ENCODE assay signal across 21 cellular contexts in the genomic region with DNA sequence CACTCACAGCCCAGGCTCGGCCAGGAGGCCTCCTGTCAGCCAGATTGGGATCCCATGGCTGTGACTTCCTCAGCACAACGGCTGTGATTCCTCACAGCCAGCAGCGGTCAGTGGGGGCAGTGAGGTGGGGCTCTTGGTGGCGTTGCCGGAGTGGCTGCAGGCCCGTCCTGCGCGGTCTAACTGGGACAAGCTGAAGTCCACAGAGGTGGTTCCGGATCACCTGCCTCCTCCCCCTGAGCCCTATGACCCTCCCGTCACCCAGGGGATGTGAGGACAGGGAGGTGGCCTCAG. TPM values are rescaled to one million over a fixed set of nuclear protein-coding genes. Genes with fewer than 3 reads are reported as not detected.
DNase-seq lines count a peak whose midpoint lies in the region; ATAC-seq, FAIRE-seq and TF ChIP-seq lines count a peak whose summit lies in the region.
"Had no signal": no experiment of that assay in that cellular context is flagged by ENCODE, and none has a peak within 500 bp of the region (broad histone marks: within the 10 kb centered on the region; RNA-seq: fewer than 3 reads in every experiment).

No MANE protein-coding gene starts in this region.

- H3K79me2 ChIP-seq in H1 (ENCODE audit: control insufficient read depth in 1 of 2, insufficient read depth in 2 of 2, low read length in 2 of 2) (no peaks in the 10 kb centered on the region), mesendoderm (ENCODE audit: control insufficient read depth, insufficient read depth, low read length) (no peaks in the 10 kb centered on the region)

- no peak for DNase-seq in activated naive CD4-positive, alpha-beta T cell treated with anti-CD3 and anti-CD28 coated beads for 36 hours
- DNase-seq in H1 (ENCODE audit: low read depth in 1 of 2, low spot score in 2 of 2) (no peak), mesendoderm (no peak), tibial nerve (ENCODE audit: low spot score in 2 of 2) (no peak), cerebellum (ENCODE audit: low spot score) (no peak)
- no peak for DNase-seq in activated CD4-positive, CD25-positive, alpha-beta regulatory T cell (lab: John Stamatoyannopoulos, UW)
- DNase-seq: BE2C; CD4-positive, alpha-beta T cell; GOT3; KBM-7; MV-4-11; NCI-H1417; NCI-H1930; NCI-H2171 treated with DMSO at 0.1 percent for 48 hours; NCI-H446 treated with DMSO at 0.1 percent for 48 hours; NK-92 treated with Interleukin-12 subunit alpha and Interleukin-12 subunit beta, amount 100 ng/mL, for 24 hours; OCI-M1; RPMI8226 had no signal

- H3K36me3 ChIP-seq in H1 (ENCODE audit: control insufficient read depth in 2 of 4, insufficient read depth in 4 of 4, low read length in 3 of 4) (no peaks in the 10 kb centered on the region), mesendoderm (ENCODE audit: control insufficient read depth, insufficient read depth, low read length) (no peaks in the 10 kb centered on the region), tibial nerve (no peaks in the 10 kb centered on the region)
- H3K36me3 ChIP-seq: BE2C had no signal

- no peak overlapping the region; the same call in 1 of the 2 replicates for H4K8ac ChIP-seq in H1 (ENCODE audit: extremely low read depth, insufficient read depth, low read length)
- no peak overlapping the region for H4K8ac ChIP-seq in mesendoderm (ENCODE audit: low read depth, low read length)

- H4K5ac ChIP-seq in H1 (ENCODE audit: insufficient read length, low read depth, low read length) = no peak overlapping the region
- no peak overlapping the region for H4K5ac ChIP-seq in mesendoderm (ENCODE audit: low read length)

- no peaks in the 10 kb centered on the region for H3K9me3 ChIP-seq in H1 (ENCODE audit: insufficient read depth in 2 of 2, low read depth in 1 of 2, low read length in 1 of 2)
- H3K9me3 ChIP-seq in tibial nerve = no peaks in the 10 kb centered on the region
- H3K9me3 ChIP-seq: BE2C had no signal

- H3K18ac ChIP-seq in H1 (ENCODE audit: extremely low read depth, low read length) (peak overlapping the region; percentile 75), mesendoderm (ENCODE audit: low read length) (peak overlapping the region; percentile 14)

- H3K56ac ChIP-seq in H1 (replicated peaks; ENCODE audit: insufficient read length, low read depth, low read length) = no peak overlapping the region
- H3K56ac ChIP-seq in mesendoderm (ENCODE audit: low read length) = peak overlapping the region; percentile 73

- POLR2A ChIA-PET in H1 (lab: Charles Lee; ENCODE audit: partially characterized antibody) = interaction anchor here (0.7 to 1.7 kb wide), 2 partner anchors 10 to 14 kb away, joined by 3 to 6 read pairs; no protein-coding TSS in a partner anchor

- peak overlapping the region; percentile 44 for H3K4ac ChIP-seq in H1 (replicated peaks; ENCODE audit: insufficient read length, low read depth, low read length)
- H3K4ac ChIP-seq in mesendoderm (ENCODE audit: low read depth, low read length) = no peak overlapping the region

- H2BK15ac ChIP-seq in H1 (ENCODE audit: low read length) (peak overlapping the region; percentile 31; the same call in 1 of the 2 replicates), mesendoderm (replicated peaks; ENCODE audit: low read depth) (no peak overlapping the region)

- 82% methylated on average over 10 of the region's 10 CpGs; no CpG with 5 or more reads in 1 of the 2 experiments for WGBS in H1 (ENCODE audit: extremely low coverage in 1 of 2, insufficient coverage in 1 of 2, insufficient read length in 1 of 2, insufficient replicate concordance in 2 of 2, low coverage in 1 of 2, low lambda C conversion rate in 2 of 2, missing lambda C conversion rate in 1 of 2), 2 experiments
- no CpG with 5 or more reads among the region's 10 CpGs for WGBS in mesendoderm (ENCODE audit: extremely low coverage, insufficient coverage, low lambda C conversion rate)
- 46 to 66% methylated on average over 10 of the region's 10 CpGs for WGBS in tibial nerve, 2 donors

- no peak overlapping the region for H3K14ac ChIP-seq in H1 (ENCODE audit: insufficient read length)

- no peaks in the 10 kb centered on the region for H3K36me3 Mint-ChIP-seq in activated naive CD4-positive, alpha-beta T cell treated with anti-CD3 and anti-CD28 coated beads, Interleukin-2, amount 50 U/mL, for 24 hours
- no peaks in the 10 kb centered on the region for H3K36me3 Mint-ChIP-seq in activated naive CD4-positive, alpha-beta T cell treated with anti-CD3 and anti-CD28 coated beads for 36 hours (ENCODE audit: low read depth)

- no peak overlapping the region for H2AFZ ChIP-seq in H1 (ENCODE audit: low read length)

- H3K4me1 ChIP-seq in H1 (replicated peaks in 1 of 4; ENCODE audit: control insufficient read depth in 3 of 4, insufficient read depth in 4 of 4, low read length in 3 of 4) (peaks cover under 1 to 32% (median 25%) of the 10 kb centered on the region in 4 experiments), mesendoderm (ENCODE audit: control insufficient read depth, low read depth, low read length) (peaks cover 12% of the 10 kb centered on the region), tibial nerve (peaks cover 0 to 44% (median 2%) of the 10 kb centered on the region in 4 donors)
- H3K4me1 ChIP-seq: BE2C had no signal

- H3K4me3 ChIP-seq in H1 (ENCODE audit: extremely low read depth in 1 of 4, insufficient read depth in 2 of 4, low read depth in 3 of 4, low read length in 4 of 4) (no peak overlapping the region), mesendoderm (ENCODE audit: low read length) (no peak overlapping the region), tibial nerve (no peak overlapping the region)

- no peak for TF ChIP-seq RAD21 in H1 (IDR thresholded peaks at IDR 0.05 in 1 of 2, conservative IDR thresholded peaks at IDR 0.05 in 1 of 2; ENCODE audit: low read depth in 2 of 2, low read length in 2 of 2)

- peak overlapping the region; percentile 86; the same call in 1 of the 2 replicates for H2BK5ac ChIP-seq in H1 (ENCODE audit: low read depth, low read length)
- H2BK5ac ChIP-seq in mesendoderm (ENCODE audit: low read length) = no peak overlapping the region

- H2BK120ac ChIP-seq in H1 (replicated peaks; ENCODE audit: low read depth, low read length) (peak overlapping the region; percentile 96), mesendoderm (ENCODE audit: low read depth, low read length) (no peak overlapping the region)

- CTCF ChIA-PET in activated naive CD4-positive, alpha-beta T cell treated with anti-CD3 and anti-CD28 coated beads for 36 hours (lab: Charles Lee) = interaction anchor here (1.2 kb wide), 1 partner anchor 8 kb away, joined by 3 read pairs; no protein-coding TSS in a partner anchor
- CTCF ChIA-PET in H1 (lab: Charles Lee; ENCODE audit: partially characterized antibody) = interaction anchor here (0.7 to 32.9 kb wide), 5 partner anchors 15 to 128 kb away, joined by 3 to 576 read pairs (median 4); no protein-coding TSS in a partner anchor

- no peak overlapping the region for H3K4me3 Mint-ChIP-seq in activated naive CD4-positive, alpha-beta T cell treated with anti-CD3 and anti-CD28 coated beads, Interleukin-2, amount 50 U/mL, for 24 hours
- no peak overlapping the region for H3K4me3 Mint-ChIP-seq in activated naive CD4-positive, alpha-beta T cell treated with anti-CD3 and anti-CD28 coated beads for 36 hours
- H3K4me3 Mint-ChIP-seq: CD4-positive, alpha-beta T cell had no signal

- TF ChIP-seq POLR2A in H1 (IDR thresholded peaks at IDR 0.05; ENCODE audit: control extremely low read depth in 1 of 2, low read depth in 2 of 2, low read length in 2 of 2) (no peak), tibial nerve (IDR thresholded peaks at IDR 0.05) (no peak)

- H3K4me1 Mint-ChIP-seq in activated naive CD4-positive, alpha-beta T cell treated with anti-CD3 and anti-CD28 coated beads, Interleukin-2, amount 50 U/mL, for 24 hours = peaks cover 4% of the 10 kb centered on the region
- H3K4me1 Mint-ChIP-seq in activated naive CD4-positive, alpha-beta T cell treated with anti-CD3 and anti-CD28 coated beads for 36 hours (ENCODE audit: low read depth) = peaks cover 5% of the 10 kb centered on the region

- H2AK5ac ChIP-seq in H1 (ENCODE audit: low read depth, low read length) = peak overlapping the region; percentile 43; the same call in 1 of the 2 replicates
- H2AK5ac ChIP-seq in mesendoderm (ENCODE audit: low read length) = no peak overlapping the region

- H3K27ac ChIP-seq in H1 (ENCODE audit: low read depth, low read length) (no peak overlapping the region), mesendoderm (ENCODE audit: low read depth, low read length) (no peak overlapping the region), tibial nerve (peak overlapping the region; percentile 42 to 93 (median 56))
- H3K27ac ChIP-seq: 22Rv1 had no signal

- H3K4me2 ChIP-seq in H1 (ENCODE audit: insufficient read depth in 1 of 2, low read depth in 2 of 2, low read length in 2 of 2) (no peak overlapping the region), mesendoderm (ENCODE audit: low read length) (no peak overlapping the region)

- H3K27me3 Mint-ChIP-seq in activated naive CD4-positive, alpha-beta T cell treated with anti-CD3 and anti-CD28 coated beads, Interleukin-2, amount 50 U/mL, for 24 hours = no peaks in the 10 kb centered on the region
- peaks cover 2% of the 10 kb centered on the region for H3K27me3 Mint-ChIP-seq in activated naive CD4-positive, alpha-beta T cell treated with anti-CD3 and anti-CD28 coated beads for 36 hours (ENCODE audit: low read depth)
- H3K27me3 Mint-ChIP-seq: CD4-positive, alpha-beta T cell had no signal

- H3K9ac ChIP-seq in H1 (replicated peaks in 1 of 4; ENCODE audit: extremely low read depth in 1 of 4, low read depth in 3 of 4, low read length in 3 of 4) (peak overlapping the region in 2 of 4 experiments; percentile 17 to 29; a peak in 2 of 7 replicates), mesendoderm (ENCODE audit: low read length) (no peak overlapping the region)

- peak overlapping the region; percentile 90 for H2BK20ac ChIP-seq in H1 (ENCODE audit: low read length)

- TF ChIP-seq CTCF in H1 (IDR thresholded peaks at IDR 0.05; ENCODE audit: control extremely low read depth in 1 of 3, insufficient read depth in 1 of 3, low read depth in 1 of 3, low read length in 3 of 3) (no peak), tibial nerve (IDR thresholded peaks at IDR 0.05) (no peak)

- H2BK12ac ChIP-seq in H1 (ENCODE audit: low read depth, low read length) = peak overlapping the region; percentile 97

- no peak for ATAC-seq in HG03342 (IDR thresholded peaks at IDR 0.05; ENCODE audit: unreplicated experiment)

- no peak for FAIRE-seq in H1 (lab: Jason Lieb, UNC)

- H3K9me3 Mint-ChIP-seq in activated naive CD4-positive, alpha-beta T cell treated with anti-CD3 and anti-CD28 coated beads, Interleukin-2, amount 50 U/mL, for 24 hours = no peaks in the 10 kb centered on the region
- no peaks in the 10 kb centered on the region for H3K9me3 Mint-ChIP-seq in activated naive CD4-positive, alpha-beta T cell treated with anti-CD3 and anti-CD28 coated beads for 36 hours
- H3K9me3 Mint-ChIP-seq: CD4-positive, alpha-beta T cell had no signal

- no peaks in the 10 kb centered on the region for H4K20me1 ChIP-seq in H1 (replicated peaks in 1 of 2; ENCODE audit: control insufficient read depth in 1 of 2, insufficient read depth in 2 of 2, low read length in 2 of 2)

- H3K23ac ChIP-seq in H1 (ENCODE audit: insufficient read length) (no peak overlapping the region), mesendoderm (ENCODE audit: low read length) (no peak overlapping the region)

- 0 out of 7 replicates have a peak, but pooled peaks cover 0 to 2% (median 0%) of the 10 kb centered on the region in 4 experiments for H3K27me3 ChIP-seq in H1 (replicated peaks in 1 of 4; ENCODE audit: control insufficient read depth in 3 of 4, extremely low read depth in 1 of 4, insufficient read depth in 3 of 4, low read length in 3 of 4)
- no peaks in the 10 kb centered on the region for H3K27me3 ChIP-seq in mesendoderm (ENCODE audit: insufficient read depth, low read length, poor library complexity)
- no peaks in the 10 kb centered on the region for H3K27me3 ChIP-seq in tibial nerve
- H3K27me3 ChIP-seq: BE2C had no signal

- peak overlapping the region; percentile 94 for H4K91ac ChIP-seq in H1 (replicated peaks; ENCODE audit: insufficient read length, low read length)

- H3K23me2 ChIP-seq in H1 (ENCODE audit: low read depth, low read length) = peaks cover 2% of the 10 kb centered on the region; the same call in 1 of the 2 replicates

- peak overlapping the region; percentile 57 for H3K27ac Mint-ChIP-seq in activated naive CD4-positive, alpha-beta T cell treated with anti-CD3 and anti-CD28 coated beads, Interleukin-2, amount 50 U/mL, for 24 hours
- H3K27ac Mint-ChIP-seq in activated naive CD4-positive, alpha-beta T cell treated with anti-CD3 and anti-CD28 coated beads for 36 hours = no peak overlapping the region
- H3K27ac Mint-ChIP-seq: CD4-positive, alpha-beta T cell had no signal

- intact Hi-C loops in activated naive CD4-positive, alpha-beta T cell treated with anti-CD3 and anti-CD28 coated beads for 36 hours (cut with micrococcal nuclease) = no loop called here

- TF ChIP-seq EP300 in H1 (IDR thresholded peaks at IDR 0.05; ENCODE audit: borderline replicate concordance in 1 of 2, low read depth in 2 of 2, low read length in 2 of 2) (no peak), tibial nerve (IDR thresholded peaks at IDR 0.05) (no peak)

- H3K79me1 ChIP-seq in H1 (ENCODE audit: low read depth, low read length) (no peaks in the 10 kb centered on the region), mesendoderm (ENCODE audit: low read length) (no peaks in the 10 kb centered on the region)

RNA-seq across cellular contexts. Expression of a gene that starts 34.4 kb away (rescaled TPM):
- total RNA-seq in activated naive CD4-positive, alpha-beta T cell treated with anti-CD3 and anti-CD28 coated beads for 36 hours = 10 to 100 TPM; 10.7 to 12.0 TPM
- 1.6 and 2.3 TPM in 2 replicates for total RNA-seq in H1 (2021; fragmentation: NEBNext Ultra II Directional; extraction: Animal tissue kit (Norgen Biotek cat#: 25700))
- polyA plus RNA-seq in H1 (2011; rRNA removed) = 1.5 and 2.1 TPM in 2 replicates
- 2.5 TPM for polyA plus RNA-seq in H1 (2011; cell fraction: cytosol; rRNA removed)
- 2.5 TPM for polyA plus RNA-seq in H1 (2011; cell fraction: nucleus; rRNA removed)
- 3.8 to 4.3 TPM (median 4.0 TPM) in 4 replicates for polyA plus RNA-seq in H1 (2012, experiment 1 of 2)
- polyA plus RNA-seq in H1 (2012, experiment 2 of 2) = 0.72 TPM
- polyA plus RNA-seq in H1 (2013, experiment 1 of 2) = 1.6 TPM
- 1.2 TPM for polyA plus RNA-seq in H1 (2013, experiment 2 of 2)
- polyA minus RNA-seq in H1 (2011; rRNA and poly(A)+ RNA removed) = 2.0 and 3.0 TPM in 2 replicates
- polyA minus RNA-seq in H1 (2011; cell fraction: cytosol; rRNA and poly(A)+ RNA removed) = 1.8 TPM
- polyA minus RNA-seq in H1 (2011; cell fraction: nucleus; rRNA and poly(A)+ RNA removed) = 3.1 TPM
- 0.98 TPM for polyA plus RNA-seq in mesendoderm (2013, experiment 1 of 2)
- polyA plus RNA-seq in mesendoderm (2013, experiment 2 of 2) = 1.1 TPM
- total RNA-seq in tibial nerve (10 to 100 TPM in 2 of 4 donors, 1 to 10 TPM in 2; 4.8 to 22.8 (median 10.2) TPM), cerebellum (0.91 TPM)

RNA-seq across cellular contexts. Expression of a gene that starts 39.5 kb away (rescaled TPM):
- total RNA-seq in activated naive CD4-positive, alpha-beta T cell treated with anti-CD3 and anti-CD28 coated beads for 36 hours = under 1 TPM in 1 of 2 experiments, not detected in 1; 0.15 TPM
- 1.6 and 2.1 TPM in 2 replicates for total RNA-seq in H1 (2021; fragmentation: NEBNext Ultra II Directional; extraction: Animal tissue kit (Norgen Biotek cat#: 25700))
- polyA plus RNA-seq in H1 (2011; rRNA removed) = 2.5 and 3.0 TPM in 2 replicates
- 0.93 TPM for polyA plus RNA-seq in H1 (2011; cell fraction: cytosol; rRNA removed)
- 3.6 TPM for polyA plus RNA-seq in H1 (2011; cell fraction: nucleus; rRNA removed)
- 1.4 to 3.3 TPM (median 2.5 TPM) in 4 replicates for polyA plus RNA-seq in H1 (2012, experiment 1 of 2)
- polyA plus RNA-seq in H1 (2012, experiment 2 of 2) = 2.0 TPM
- 2.5 TPM for polyA plus RNA-seq in H1 (2013, experiment 1 of 2)
- 3.8 TPM for polyA plus RNA-seq in H1 (2013, experiment 2 of 2)
- polyA minus RNA-seq in H1 (2011; rRNA and poly(A)+ RNA removed) = 2.4 and 4.4 TPM in 2 replicates
- polyA minus RNA-seq in H1 (2011; cell fraction: cytosol; rRNA and poly(A)+ RNA removed) = 1.4 TPM
- 0.90 TPM for polyA minus RNA-seq in H1 (2011; cell fraction: nucleus; rRNA and poly(A)+ RNA removed)
- 0.94 TPM for polyA plus RNA-seq in mesendoderm (2013, experiment 1 of 2)
- polyA plus RNA-seq in mesendoderm (2013, experiment 2 of 2) = 1.0 TPM
- total RNA-seq in tibial nerve = 10 to 100 TPM; 11.9 to 31.6 (median 21.6) TPM
- total RNA-seq in cerebellum = 0.27 TPM
- total RNA-seq: CD4-positive, alpha-beta T cell had no signal

Comparison
In these comparisons a context has a peak if more than half of its experiments do, and no peak if none do; other contexts are left out.
1. H3K27ac ChIP-seq: peak in tibial nerve (4 of 4); none in H1 (single experiment) and mesendoderm (single experiment).